1 cellular context compared by ENCODE assay signal in the genomic region with DNA sequence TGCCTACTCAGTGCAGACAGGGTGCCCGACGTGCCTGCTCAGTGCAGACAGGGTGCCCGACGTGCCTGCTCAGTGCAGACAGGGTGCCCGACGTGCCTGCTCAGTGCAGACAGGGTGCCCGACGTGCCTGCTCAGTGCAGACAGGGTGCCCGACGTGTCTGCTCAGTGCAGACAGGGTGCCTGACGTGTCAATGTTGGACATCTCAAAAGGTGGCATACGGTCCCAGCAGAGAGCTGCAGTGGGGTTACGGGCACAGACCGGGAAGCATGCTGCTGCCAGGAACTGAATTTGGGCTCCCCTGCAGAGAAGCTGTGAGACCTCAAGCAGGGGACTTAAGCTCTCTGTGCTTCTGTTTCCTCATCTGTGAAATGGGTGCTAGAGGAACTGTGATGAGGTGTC.
TF ChIP-seq lines count a peak whose summit lies in the region.

No MANE protein-coding gene starts in this region.

TF ChIP-seq in K562, 482 proteins besides CTCF, POLR2A, EP300 and RAD21:
- TF ChIP-seq EZH2 (IDR thresholded peaks at IDR 0.05; ENCODE audit: borderline replicate concordance, low read depth, low read length) = peak; percentile 70; the same call in 1 of the 2 replicates
